ENCODE assay signal across 19 cellular contexts in genomic region chr11:17898782-17899181, GRCh38.
DNase-seq lines count a peak whose midpoint lies in the region; ATAC-seq, FAIRE-seq and TF ChIP-seq lines count a peak whose summit lies in the region.
"Had no signal": no experiment of that assay in that cellular context is flagged by ENCODE, and none has a peak within 500 bp of the region (broad histone marks: within the 10 kb centered on the region; RNA-seq: fewer than 3 reads in every experiment).

No MANE protein-coding gene starts in this region.

- H2BK120ac ChIP-seq in H1 (replicated peaks; ENCODE audit: low read depth, low read length) = no peak overlapping the region

- no peak overlapping the region for H2BK15ac ChIP-seq in H1 (ENCODE audit: low read length)

- WGBS in GM23248 (ENCODE audit: low coverage in 1 of 2, low lambda C conversion rate in 2 of 2, missing lambda C conversion rate in 2 of 2), 2 experiments = 55% methylated on average over 3 of the region's 3 CpGs
- 23% methylated on average over 3 of the region's 3 CpGs; no CpG with 5 or more reads in 1 of the 2 experiments for WGBS in H1 (ENCODE audit: extremely low coverage in 1 of 2, insufficient coverage in 1 of 2, insufficient read length in 1 of 2, insufficient replicate concordance in 2 of 2, low coverage in 1 of 2, low lambda C conversion rate in 2 of 2, missing lambda C conversion rate in 1 of 2), 2 experiments
- WGBS in smooth muscle cell (ENCODE audit: low lambda C conversion rate) = 43% methylated on average over 3 of the region's 3 CpGs

- H4K91ac ChIP-seq in H1 (replicated peaks; ENCODE audit: insufficient read length, low read length) = no peak overlapping the region

- no peak overlapping the region for H3K9ac ChIP-seq in GM23248
- no peak overlapping the region for H3K9ac ChIP-seq in H1 (replicated peaks in 1 of 4; ENCODE audit: extremely low read depth in 1 of 4, low read depth in 3 of 4, low read length in 3 of 4)
- H3K9ac ChIP-seq in smooth muscle cell (ENCODE audit: low read depth) = no peak overlapping the region
- H3K9ac ChIP-seq: BLaER1 had no signal

- H3K18ac ChIP-seq in H1 (ENCODE audit: extremely low read depth, low read length) = no peak overlapping the region

- peak; percentile 34 for ATAC-seq in left colon

- H3K23me2 ChIP-seq in H1 (ENCODE audit: low read depth, low read length) = no peaks in the 10 kb centered on the region

- H3K36me3 ChIP-seq in GM23248 (ENCODE audit: low read depth) (no peaks in the 10 kb centered on the region), H1 (ENCODE audit: control insufficient read depth in 2 of 4, insufficient read depth in 4 of 4, low read length in 3 of 4) (no peaks in the 10 kb centered on the region), H7 (replicated peaks; ENCODE audit: control insufficient read depth, insufficient read depth, low read length) (no peaks in the 10 kb centered on the region), smooth muscle cell (ENCODE audit: low read depth) (no peaks in the 10 kb centered on the region)
- H3K36me3 ChIP-seq: Peyer's patch, SJCRH30 had no signal

- intact Hi-C loops in left colon (cut with DNase I, micrococcal nuclease) = no loop called here

- DNase-seq in GM23248 = peak; percentile 12
- DNase-seq in OCI-M1 (lab: John Stamatoyannopoulos, UW) = peak; percentile 79
- no peak for DNase-seq in H1 (ENCODE audit: low read depth in 1 of 2, low spot score in 2 of 2)
- DNase-seq in left colon = no peak
- no peak for DNase-seq in H7
- DNase-seq in putamen (ENCODE audit: low spot score) = no peak
- DNase-seq in smooth muscle cell (lab: John Stamatoyannopoulos, UW; ENCODE audit: unreplicated experiment) = no peak
- DNase-seq: CD8-positive, alpha-beta memory T cell; DMS 273 treated with DMSO at 0.1 percent for 48 hours; HFFc6; KG1; NCI-H1092; NCI-H1694; NCI-H446; NCI-H748 treated with DMSO at 0.1 percent for 48 hours; Peyer's patch; SJCRH30 had no signal

- TF ChIP-seq CTCF in H1 (IDR thresholded peaks at IDR 0.05; ENCODE audit: control extremely low read depth in 1 of 3, insufficient read depth in 1 of 3, low read depth in 1 of 3, low read length in 3 of 3) (no peak), smooth muscle cell (IDR thresholded peaks at IDR 0.05; ENCODE audit: borderline replicate concordance, insufficient read depth, poor library complexity, severe bottlenecking) (no peak)

- H3K27ac ChIP-seq in GM23248 (no peak overlapping the region), H1 (ENCODE audit: low read depth, low read length) (no peak overlapping the region), smooth muscle cell (ENCODE audit: low read depth) (no peak overlapping the region)
- H3K27ac ChIP-seq: BLaER1, Peyer's patch, SJCRH30 had no signal

- TF ChIP-seq RAD21 in H1 (IDR thresholded peaks at IDR 0.05 in 1 of 2, conservative IDR thresholded peaks at IDR 0.05 in 1 of 2; ENCODE audit: low read depth in 2 of 2, low read length in 2 of 2) = no peak

- TF ChIP-seq EP300 in H1 (IDR thresholded peaks at IDR 0.05; ENCODE audit: borderline replicate concordance in 1 of 2, low read depth in 2 of 2, low read length in 2 of 2) = no peak

- no peak overlapping the region for H2BK20ac ChIP-seq in H1 (ENCODE audit: low read length)

- H3K9me3 ChIP-seq in GM23248 (ENCODE audit: low read depth) = no peaks in the 10 kb centered on the region
- no peaks in the 10 kb centered on the region for H3K9me3 ChIP-seq in H1 (ENCODE audit: insufficient read depth in 2 of 2, low read depth in 1 of 2, low read length in 1 of 2)
- H3K9me3 ChIP-seq in smooth muscle cell (replicated peaks; ENCODE audit: low read depth) = no peaks in the 10 kb centered on the region
- H3K9me3 ChIP-seq: BLaER1, Peyer's patch, SJCRH30 had no signal

- no peak overlapping the region for H2AFZ ChIP-seq in GM23248
- no peak overlapping the region for H2AFZ ChIP-seq in H1 (ENCODE audit: low read length)
- no peak overlapping the region for H2AFZ ChIP-seq in smooth muscle cell (ENCODE audit: low read depth)

- H3K4me2 ChIP-seq in GM23248 (ENCODE audit: unreplicated experiment) = no peak overlapping the region
- no peak overlapping the region for H3K4me2 ChIP-seq in H1 (ENCODE audit: insufficient read depth in 1 of 2, low read depth in 2 of 2, low read length in 2 of 2)
- no peak overlapping the region for H3K4me2 ChIP-seq in smooth muscle cell
- H3K4me2 ChIP-seq: BLaER1 had no signal

- in situ Hi-C loops in GM23248 (cut with MboI) = no loop called here

- POLR2A ChIA-PET in H1 (lab: Charles Lee; ENCODE audit: partially characterized antibody) = no interaction called here

- H2AK5ac ChIP-seq in H1 (ENCODE audit: low read depth, low read length) = no peak overlapping the region

- H3K4me3 ChIP-seq in GM23248 = no peak overlapping the region
- H3K4me3 ChIP-seq in H1 (ENCODE audit: extremely low read depth in 1 of 4, insufficient read depth in 2 of 4, low read depth in 3 of 4, low read length in 4 of 4) = no peak overlapping the region
- no peak overlapping the region for H3K4me3 ChIP-seq in H7 (ENCODE audit: insufficient read depth, low read depth, low read length)
- no peak overlapping the region for H3K4me3 ChIP-seq in smooth muscle cell
- H3K4me3 ChIP-seq: BLaER1, Peyer's patch, SJCRH30 had no signal

- H2BK5ac ChIP-seq in H1 (ENCODE audit: low read depth, low read length) = no peak overlapping the region

- TF ChIP-seq POLR2A in H1 (IDR thresholded peaks at IDR 0.05; ENCODE audit: control extremely low read depth in 1 of 2, low read depth in 2 of 2, low read length in 2 of 2) = no peak

- H4K8ac ChIP-seq in H1 (ENCODE audit: extremely low read depth, insufficient read depth, low read length) = no peak overlapping the region

- H3K14ac ChIP-seq in H1 (ENCODE audit: insufficient read length) = no peak overlapping the region

- FAIRE-seq in H1 (lab: Jason Lieb, UNC) = peak; percentile 65
- FAIRE-seq: GM12891 had no signal

- H4K5ac ChIP-seq in H1 (ENCODE audit: insufficient read length, low read depth, low read length) = no peak overlapping the region

- H4K20me1 ChIP-seq in GM23248 (ENCODE audit: insufficient read depth) (no peaks in the 10 kb centered on the region), H1 (replicated peaks in 1 of 2; ENCODE audit: control insufficient read depth in 1 of 2, insufficient read depth in 2 of 2, low read length in 2 of 2) (no peaks in the 10 kb centered on the region), smooth muscle cell (ENCODE audit: low read depth) (no peaks in the 10 kb centered on the region)

- H3K27me3 ChIP-seq in GM23248 (replicated peaks; ENCODE audit: insufficient read depth) (no peaks in the 10 kb centered on the region), H1 (replicated peaks in 1 of 4; ENCODE audit: control insufficient read depth in 3 of 4, extremely low read depth in 1 of 4, insufficient read depth in 3 of 4, low read length in 3 of 4) (no peaks in the 10 kb centered on the region), H7 (ENCODE audit: control insufficient read depth, insufficient read depth, low read length) (no peaks in the 10 kb centered on the region), smooth muscle cell (ENCODE audit: low read depth) (no peaks in the 10 kb centered on the region)
- H3K27me3 ChIP-seq: BLaER1, Peyer's patch, SJCRH30 had no signal

- no peaks in the 10 kb centered on the region for H3K4me1 ChIP-seq in GM23248 (ENCODE audit: insufficient read depth)
- 0 out of 7 replicates have a peak, but pooled peaks cover 0 to 2% (median 0%) of the 10 kb centered on the region in 4 experiments for H3K4me1 ChIP-seq in H1 (replicated peaks in 1 of 4; ENCODE audit: control insufficient read depth in 3 of 4, insufficient read depth in 4 of 4, low read length in 3 of 4)
- no peaks in the 10 kb centered on the region for H3K4me1 ChIP-seq in smooth muscle cell (ENCODE audit: low read depth)
- H3K4me1 ChIP-seq: BLaER1, Peyer's patch, SJCRH30 had no signal

- CTCF ChIA-PET in H1 (lab: Charles Lee; ENCODE audit: partially characterized antibody) = interaction anchor here (0.9 to 2.3 kb wide), 8 partner anchors 9 to 177 kb away, joined by 3 to 9 read pairs (median 3); no protein-coding TSS in a partner anchor

- H3K4ac ChIP-seq in H1 (replicated peaks; ENCODE audit: insufficient read length, low read depth, low read length) = no peak overlapping the region

- H3K23ac ChIP-seq in H1 (ENCODE audit: insufficient read length) = no peak overlapping the region

- no peak overlapping the region for H3K56ac ChIP-seq in H1 (replicated peaks; ENCODE audit: insufficient read length, low read depth, low read length)

- no peaks in the 10 kb centered on the region for H3F3A ChIP-seq in GM23248 (ENCODE audit: insufficient read depth)
- H3F3A ChIP-seq in smooth muscle cell (ENCODE audit: low read depth) = no peaks in the 10 kb centered on the region

- H3K79me1 ChIP-seq in H1 (ENCODE audit: low read depth, low read length) = no peaks in the 10 kb centered on the region

- no peak overlapping the region for H2BK12ac ChIP-seq in H1 (ENCODE audit: low read depth, low read length)

- H3K9me2 ChIP-seq in GM23248 (ENCODE audit: insufficient read depth) = no peaks in the 10 kb centered on the region

- H3K79me2 ChIP-seq in GM23248 (ENCODE audit: insufficient read depth) = no peaks in the 10 kb centered on the region
- no peaks in the 10 kb centered on the region for H3K79me2 ChIP-seq in H1 (ENCODE audit: control insufficient read depth in 1 of 2, insufficient read depth in 2 of 2, low read length in 2 of 2)
- no peaks in the 10 kb centered on the region for H3K79me2 ChIP-seq in smooth muscle cell (ENCODE audit: low read depth)

TF ChIP-seq in H1, 55 proteins besides CTCF, POLR2A, EP300 and RAD21:
- no peak for TF ChIP-seq SP1 (IDR thresholded peaks at IDR 0.05; ENCODE audit: low read depth, low read length)
- TF ChIP-seq CHD2 (IDR thresholded peaks at IDR 0.05; ENCODE audit: low read length) = 0 out of 2 replicates have a peak, but pooled peaks have one; percentile 31

Comparison
In these comparisons a context has a peak if more than half of its experiments do, and no peak if none do; other contexts are left out.
1. DNase-seq: peak in GM23248 (single experiment) and OCI-M1 (single experiment); none in H1 (0 of 2), left colon (0 of 2), H7 (single experiment), putamen (single experiment) and smooth muscle cell (single experiment).